ENCODE assay signal across 24 cellular contexts in the genomic region with DNA sequence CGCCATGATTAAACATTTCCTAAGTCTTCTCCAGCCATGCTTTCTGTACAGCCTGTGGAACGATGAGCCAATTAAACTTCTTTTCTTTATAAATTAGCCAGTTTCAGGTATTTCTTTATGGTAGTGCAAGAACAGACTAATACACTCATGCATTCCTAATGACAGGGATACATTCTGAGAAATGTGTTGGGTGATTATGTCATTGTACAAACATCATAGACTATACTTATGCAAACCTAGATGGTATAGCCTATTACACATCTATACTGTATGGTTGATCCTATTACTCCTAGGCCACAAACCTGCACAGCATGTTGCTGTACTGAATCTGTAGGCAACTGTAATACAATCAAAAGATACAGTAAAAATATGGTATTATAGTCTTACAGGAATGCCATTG.
"Had no signal": no experiment of that assay in that cellular context is flagged by ENCODE, and none has a peak within 500 bp of the region (broad histone marks: within the 10 kb centered on the region; RNA-seq: fewer than 3 reads in every experiment).

No MANE protein-coding gene starts in this region.

- H3K36me3 Mint-ChIP-seq: IgD-negative memory B cell had no signal

- H3K27me3 Mint-ChIP-seq: IgD-negative memory B cell had no signal

- H3K4me1 Mint-ChIP-seq: IgD-negative memory B cell had no signal

- H3K36me3 ChIP-seq: SJCRH30 had no signal

- H3K27ac ChIP-seq: KMS-11, RWPE1, SJCRH30 had no signal

- ATAC-seq: K562, Panc1, PC-3, Right ventricle myocardium inferior, SK-N-SH treated with all-trans-retinoic acid at 6 μM for 48 hours had no signal

- DNase-seq: Kasumi-1, MM.1S, NCI-H1092 treated with DMSO at 0.1 percent for 48 hours, NCI-H1436, NCI-H187, NCI-H2029, NCI-H2081 treated with DMSO at 0.1 percent for 48 hours, NCI-H2171, NCI-H226, NCI-H446, NCI-H510A, NCI-H524 treated with DMSO at 0.1 percent for 48 hours, NCI-H69, NCI-H774, PC-3, SHP77 treated with DMSO at 0.1 percent for 48 hours, SJCRH30 had no signal

- H3K27me3 ChIP-seq: SJCRH30 had no signal

- H3K27ac Mint-ChIP-seq: IgD-negative memory B cell had no signal

- H3K9me3 ChIP-seq: SJCRH30 had no signal

- H3K4me3 ChIP-seq: K562, SJCRH30 had no signal

- H3K4me1 ChIP-seq: SJCRH30 had no signal

- H3K4me3 Mint-ChIP-seq: IgD-negative memory B cell had no signal
